In the genomic region with DNA sequence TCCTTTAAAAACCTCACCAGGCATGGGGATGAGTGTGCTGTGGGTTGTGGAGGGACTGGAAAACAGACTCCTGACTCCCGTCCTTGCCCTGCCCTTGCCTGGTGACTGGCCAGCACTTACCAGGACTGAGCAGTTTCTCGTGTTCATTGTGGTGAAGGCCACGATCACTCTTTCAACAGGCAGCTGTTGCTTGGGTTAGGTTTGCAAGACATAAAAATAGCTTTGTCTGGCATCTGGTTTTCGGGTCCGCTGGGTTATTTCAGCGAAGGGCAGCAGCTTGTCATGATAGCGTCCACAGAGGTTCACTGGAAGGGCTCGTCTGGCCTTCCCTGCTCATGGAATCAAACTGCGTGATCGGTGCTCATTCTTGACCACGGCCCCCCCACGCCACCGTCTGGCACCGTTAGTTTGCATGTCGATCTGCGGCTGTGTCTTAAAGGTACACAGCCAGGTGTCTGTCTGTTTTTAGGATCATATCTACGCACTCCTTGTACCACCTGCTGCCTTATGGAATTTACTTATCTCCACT, we compare ENCODE assay signal across 1 cellular context.
A peak's percentile ranks its signal among the peaks of the same experiment; 100 is the strongest.
TF ChIP-seq lines count a peak whose summit lies in the region.

No MANE protein-coding gene starts in this region.

TF ChIP-seq in HEK293, 187 proteins besides CTCF, POLR2A, EP300 and RAD21 (continued from another document):
- TF ChIP-seq ZBTB21 (tag by site-specific recombination; IDR thresholded peaks at IDR 0.05) (no peak), ZNF266 (tag by site-specific recombination; IDR thresholded peaks at IDR 0.05; ENCODE audit: low read depth) (no peak), SCRT2 (tag by site-specific recombination; IDR thresholded peaks at IDR 0.05) (peak; percentile 95), ZNF138 (tag by site-specific recombination; IDR thresholded peaks at IDR 0.05; ENCODE audit: borderline replicate concordance) (no peak), ZNF324 (tag by site-specific recombination; IDR thresholded peaks at IDR 0.05) (no peak), ZNF513 (tag by site-specific recombination; IDR thresholded peaks at IDR 0.05) (no peak), KLF7 (tag by site-specific recombination; IDR thresholded peaks at IDR 0.05; ENCODE audit: borderline replicate concordance) (no peak), ZNF768 (tag by site-specific recombination; IDR thresholded peaks at IDR 0.05) (no peak), ZNF362 (tag by site-specific recombination; IDR thresholded peaks at IDR 0.05) (no peak), ZEB2 (tag by site-specific recombination; IDR thresholded peaks at IDR 0.05) (no peak), SCRT1 (tag by site-specific recombination; IDR thresholded peaks at IDR 0.05; ENCODE audit: borderline replicate concordance) (peak; percentile 8; the same call in 1 of the 2 replicates), ZNF658 (tag by site-specific recombination; IDR thresholded peaks at IDR 0.05) (no peak), ZNF580 (tag by site-specific recombination; IDR thresholded peaks at IDR 0.05) (no peak), ZNF48 (tag by site-specific recombination; IDR thresholded peaks at IDR 0.05) (no peak), ZNF350 (tag by site-specific recombination; IDR thresholded peaks at IDR 0.05) (no peak)
- TF ChIP-seq, protein P1, sequence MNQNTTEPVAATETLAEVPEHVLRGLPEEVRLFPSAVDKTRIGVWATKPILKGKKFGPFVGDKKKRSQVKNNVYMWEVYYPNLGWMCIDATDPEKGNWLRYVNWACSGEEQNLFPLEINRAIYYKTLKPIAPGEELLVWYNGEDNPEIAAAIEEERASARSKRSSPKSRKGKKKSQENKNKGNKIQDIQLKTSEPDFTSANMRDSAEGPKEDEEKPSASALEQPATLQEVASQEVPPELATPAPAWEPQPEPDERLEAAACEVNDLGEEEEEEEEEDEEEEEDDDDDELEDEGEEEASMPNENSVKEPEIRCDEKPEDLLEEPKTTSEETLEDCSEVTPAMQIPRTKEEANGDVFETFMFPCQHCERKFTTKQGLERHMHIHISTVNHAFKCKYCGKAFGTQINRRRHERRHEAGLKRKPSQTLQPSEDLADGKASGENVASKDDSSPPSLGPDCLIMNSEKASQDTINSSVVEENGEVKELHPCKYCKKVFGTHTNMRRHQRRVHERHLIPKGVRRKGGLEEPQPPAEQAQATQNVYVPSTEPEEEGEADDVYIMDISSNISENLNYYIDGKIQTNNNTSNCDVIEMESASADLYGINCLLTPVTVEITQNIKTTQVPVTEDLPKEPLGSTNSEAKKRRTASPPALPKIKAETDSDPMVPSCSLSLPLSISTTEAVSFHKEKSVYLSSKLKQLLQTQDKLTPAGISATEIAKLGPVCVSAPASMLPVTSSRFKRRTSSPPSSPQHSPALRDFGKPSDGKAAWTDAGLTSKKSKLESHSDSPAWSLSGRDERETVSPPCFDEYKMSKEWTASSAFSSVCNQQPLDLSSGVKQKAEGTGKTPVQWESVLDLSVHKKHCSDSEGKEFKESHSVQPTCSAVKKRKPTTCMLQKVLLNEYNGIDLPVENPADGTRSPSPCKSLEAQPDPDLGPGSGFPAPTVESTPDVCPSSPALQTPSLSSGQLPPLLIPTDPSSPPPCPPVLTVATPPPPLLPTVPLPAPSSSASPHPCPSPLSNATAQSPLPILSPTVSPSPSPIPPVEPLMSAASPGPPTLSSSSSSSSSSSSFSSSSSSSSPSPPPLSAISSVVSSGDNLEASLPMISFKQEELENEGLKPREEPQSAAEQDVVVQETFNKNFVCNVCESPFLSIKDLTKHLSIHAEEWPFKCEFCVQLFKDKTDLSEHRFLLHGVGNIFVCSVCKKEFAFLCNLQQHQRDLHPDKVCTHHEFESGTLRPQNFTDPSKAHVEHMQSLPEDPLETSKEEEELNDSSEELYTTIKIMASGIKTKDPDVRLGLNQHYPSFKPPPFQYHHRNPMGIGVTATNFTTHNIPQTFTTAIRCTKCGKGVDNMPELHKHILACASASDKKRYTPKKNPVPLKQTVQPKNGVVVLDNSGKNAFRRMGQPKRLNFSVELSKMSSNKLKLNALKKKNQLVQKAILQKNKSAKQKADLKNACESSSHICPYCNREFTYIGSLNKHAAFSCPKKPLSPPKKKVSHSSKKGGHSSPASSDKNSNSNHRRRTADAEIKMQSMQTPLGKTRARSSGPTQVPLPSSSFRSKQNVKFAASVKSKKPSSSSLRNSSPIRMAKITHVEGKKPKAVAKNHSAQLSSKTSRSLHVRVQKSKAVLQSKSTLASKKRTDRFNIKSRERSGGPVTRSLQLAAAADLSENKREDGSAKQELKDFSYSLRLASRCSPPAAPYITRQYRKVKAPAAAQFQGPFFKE (tag by site-specific recombination; IDR thresholded peaks at IDR 0.05; ENCODE audit: borderline replicate concordance), result no peak
- TF ChIP-seq, protein P2, sequence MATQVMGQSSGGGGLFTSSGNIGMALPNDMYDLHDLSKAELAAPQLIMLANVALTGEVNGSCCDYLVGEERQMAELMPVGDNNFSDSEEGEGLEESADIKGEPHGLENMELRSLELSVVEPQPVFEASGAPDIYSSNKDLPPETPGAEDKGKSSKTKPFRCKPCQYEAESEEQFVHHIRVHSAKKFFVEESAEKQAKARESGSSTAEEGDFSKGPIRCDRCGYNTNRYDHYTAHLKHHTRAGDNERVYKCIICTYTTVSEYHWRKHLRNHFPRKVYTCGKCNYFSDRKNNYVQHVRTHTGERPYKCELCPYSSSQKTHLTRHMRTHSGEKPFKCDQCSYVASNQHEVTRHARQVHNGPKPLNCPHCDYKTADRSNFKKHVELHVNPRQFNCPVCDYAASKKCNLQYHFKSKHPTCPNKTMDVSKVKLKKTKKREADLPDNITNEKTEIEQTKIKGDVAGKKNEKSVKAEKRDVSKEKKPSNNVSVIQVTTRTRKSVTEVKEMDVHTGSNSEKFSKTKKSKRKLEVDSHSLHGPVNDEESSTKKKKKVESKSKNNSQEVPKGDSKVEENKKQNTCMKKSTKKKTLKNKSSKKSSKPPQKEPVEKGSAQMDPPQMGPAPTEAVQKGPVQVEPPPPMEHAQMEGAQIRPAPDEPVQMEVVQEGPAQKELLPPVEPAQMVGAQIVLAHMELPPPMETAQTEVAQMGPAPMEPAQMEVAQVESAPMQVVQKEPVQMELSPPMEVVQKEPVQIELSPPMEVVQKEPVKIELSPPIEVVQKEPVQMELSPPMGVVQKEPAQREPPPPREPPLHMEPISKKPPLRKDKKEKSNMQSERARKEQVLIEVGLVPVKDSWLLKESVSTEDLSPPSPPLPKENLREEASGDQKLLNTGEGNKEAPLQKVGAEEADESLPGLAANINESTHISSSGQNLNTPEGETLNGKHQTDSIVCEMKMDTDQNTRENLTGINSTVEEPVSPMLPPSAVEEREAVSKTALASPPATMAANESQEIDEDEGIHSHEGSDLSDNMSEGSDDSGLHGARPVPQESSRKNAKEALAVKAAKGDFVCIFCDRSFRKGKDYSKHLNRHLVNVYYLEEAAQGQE (tag by site-specific recombination; IDR thresholded peaks at IDR 0.05), result no peak
